Comparison of ENCODE assay signal across 27 cellular contexts in genomic region chrX:50606300-50606950, GRCh38.
"Had no signal": no experiment of that assay in that cellular context is flagged by ENCODE, and none has a peak within 500 bp of the region (broad histone marks: within the 10 kb centered on the region; RNA-seq: fewer than 3 reads in every experiment).

No MANE protein-coding gene starts in this region.

- H3K4me1 ChIP-seq: adrenal gland, body of pancreas, esophagus squamous epithelium, left ventricle myocardium inferior, right lobe of liver, uterus had no signal

- H3K4me3 Mint-ChIP-seq: activated naive CD8-positive, alpha-beta T cell treated with anti-CD3 and anti-CD28 coated beads for 36 hours; natural killer cell treated with Interleukin-12 subunit alpha and Interleukin-12 subunit beta and Interleukin-15 and Interleukin-18, amount 100 ng/mL, for 72 hours had no signal

- H3K27me3 ChIP-seq: body of pancreas, esophagus squamous epithelium, uterus had no signal

- H3K36me3 ChIP-seq: adrenal gland, right lobe of liver, thoracic aorta, uterus had no signal

- H3K36me3 Mint-ChIP-seq: activated naive CD8-positive, alpha-beta T cell treated with anti-CD3 and anti-CD28 coated beads for 36 hours; natural killer cell treated with Interleukin-12 subunit alpha and Interleukin-12 subunit beta and Interleukin-15 and Interleukin-18, amount 100 ng/mL, for 72 hours had no signal

- H3K4me1 Mint-ChIP-seq: activated naive CD8-positive, alpha-beta T cell treated with anti-CD3 and anti-CD28 coated beads for 36 hours had no signal

- H3K27ac ChIP-seq: adrenal gland, body of pancreas, epithelial cell of prostate, esophagus squamous epithelium, left ventricle myocardium inferior, right lobe of liver, thoracic aorta, uterus had no signal

- FAIRE-seq: colon, endometrium had no signal

- H3K4me3 ChIP-seq: adrenal gland, body of pancreas, esophagus squamous epithelium, left ventricle myocardium inferior, lung, mucosa of descending colon, right lobe of liver, thoracic aorta, uterus had no signal

- DNase-seq: activated CD4-positive, alpha-beta T cell treated with anti-CD3 and anti-CD28 coated beads for 4 hours; activated CD4-positive, alpha-beta T cell treated with anti-CD3 and anti-CD28 coated beads, Interleukin-2, amount 50 U/mL, for 48 hours; activated CD8-positive, alpha-beta memory T cell treated with anti-CD3 and anti-CD28 coated beads for 24 hours; activated effector memory CD4-positive, alpha-beta T cell treated with Interleukin-2 at 50 U/mL for 16 hours; activated naive CD4-positive, alpha-beta T cell treated with Interleukin-2 at 50 U/mL for 16 hours; activated naive CD8-positive, alpha-beta T cell treated with anti-CD3 and anti-CD28 coated beads for 36 hours; adrenal gland; aorta; body of pancreas; dermis blood vessel endothelial cell; effector CD4-positive, alpha-beta T cell; esophagus squamous epithelium; foreskin melanocyte; islet precursor cell; left ventricle myocardium inferior; mucosa of descending colon; posterior cingulate gyrus; right lobe of liver; stimulated activated CD4-positive, alpha-beta T cell treated with anti-CD3 and anti-CD28 coated beads, Interleukin-2, amount 100 ng/mL, for 48 hours; stimulated activated naive CD8-positive, alpha-beta T cell treated with anti-CD3 and anti-CD28 coated beads, Interleukin-15, Interleukin-2, amounts not matched to agents 100 U/mL and 50 U/mL, for 24 hours; uterus had no signal

- H3K9me3 ChIP-seq: adrenal gland, body of pancreas, esophagus squamous epithelium, left ventricle myocardium inferior, mucosa of descending colon, right lobe of liver, thoracic aorta, uterus had no signal

- ATAC-seq: body of pancreas; mucosa of descending colon; natural killer cell treated with Interleukin-12 subunit alpha and Interleukin-12 subunit beta and Interleukin-15 and Interleukin-18, amount 100 ng/mL, for 72 hours; right lobe of liver; stimulated activated naive CD8-positive, alpha-beta T cell treated with anti-CD3 and anti-CD28 coated beads, Interleukin-15, Interleukin-2, amounts not matched to agents 100 U/mL and 50 U/mL, for 24 hours had no signal

- H3K27ac Mint-ChIP-seq: activated naive CD8-positive, alpha-beta T cell treated with anti-CD3 and anti-CD28 coated beads for 36 hours; natural killer cell treated with Interleukin-12 subunit alpha and Interleukin-12 subunit beta and Interleukin-15 and Interleukin-18, amount 100 ng/mL, for 72 hours had no signal

- H3K9me3 Mint-ChIP-seq: activated naive CD8-positive, alpha-beta T cell treated with anti-CD3 and anti-CD28 coated beads for 36 hours; natural killer cell treated with Interleukin-12 subunit alpha and Interleukin-12 subunit beta and Interleukin-15 and Interleukin-18, amount 100 ng/mL, for 72 hours had no signal
